ENCODE assay signal across 8 cellular contexts in the genomic region with DNA sequence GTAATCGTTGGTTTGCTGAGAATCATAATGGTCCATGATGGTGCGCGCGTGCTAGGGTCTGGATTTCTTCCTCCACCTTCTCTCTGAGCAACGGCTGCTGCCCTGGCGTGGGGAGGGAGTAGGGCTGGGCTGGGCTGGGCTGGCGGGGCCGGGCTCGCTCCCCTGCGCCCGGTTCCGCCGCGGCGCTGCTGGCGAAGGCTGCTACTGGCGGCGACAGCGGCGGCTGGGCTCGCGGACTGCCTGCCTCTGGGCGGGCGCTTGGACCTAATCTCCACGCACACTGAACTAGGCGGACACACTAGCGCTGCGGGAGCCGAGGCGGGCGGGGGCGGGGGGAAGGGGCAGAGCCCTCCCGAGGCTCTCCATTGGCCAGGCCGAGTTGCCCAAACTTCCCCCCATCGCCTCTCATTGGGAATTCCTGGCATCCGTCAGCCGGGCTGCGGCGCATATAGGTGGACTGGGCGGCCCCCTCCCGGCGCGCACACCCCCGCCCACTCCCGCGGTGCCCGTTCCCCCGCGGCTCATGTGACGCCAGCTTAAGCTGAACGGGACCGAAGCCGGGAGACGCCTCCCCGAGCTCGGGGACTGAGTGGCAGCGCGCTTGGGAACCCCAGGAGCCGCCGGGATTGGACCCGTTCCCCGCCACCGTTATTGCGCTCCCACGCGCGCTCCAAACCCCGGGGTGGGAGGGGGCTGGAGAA. TPM values are rescaled to one million over a fixed set of nuclear protein-coding genes. Genes with fewer than 3 reads are reported as not detected.
DNase-seq lines count a peak whose midpoint lies in the region; ATAC-seq and TF ChIP-seq lines count a peak whose summit lies in the region.

A gene (minus strand): TSS at position 282 of the 701 bp plus-strand sequence. CDS start 246 bp downstream, at position 36.

- H3K36me3 ChIP-seq in CD4-positive, CD25-positive, alpha-beta regulatory T cell (ENCODE audit: control insufficient read depth, insufficient read depth, low read length): no peaks in the 10 kb centered on the region
- H3K36me3 ChIP-seq in skeletal muscle satellite cell (ENCODE audit: insufficient read depth, low read length): peaks cover 24% of the 10 kb centered on the region

- no peaks in the 10 kb centered on the region for H3K9me3 ChIP-seq in CD4-positive, CD25-positive, alpha-beta regulatory T cell (ENCODE audit: control insufficient read depth in 2 of 2, low read length in 2 of 2)
- H3K9me3 ChIP-seq in skeletal muscle satellite cell (replicated peaks; ENCODE audit: low read length): no peaks in the 10 kb centered on the region

- H3K9me3 Mint-ChIP-seq in CD4-positive, CD25-positive, alpha-beta regulatory T cell: peaks cover 0 to 7% (median 0%) of the 10 kb centered on the region in 7 donors
- H3K9me3 Mint-ChIP-seq in HFFc6: no peaks in the 10 kb centered on the region

- peak within 1 kb of the TSS; percentile 99 for H3K9ac ChIP-seq in skeletal muscle satellite cell (ENCODE audit: low read depth, low read length)

- H3K27me3 ChIP-seq in CD4-positive, CD25-positive, alpha-beta regulatory T cell (ENCODE audit: control insufficient read depth, insufficient read depth, low read length): no peaks in the 10 kb centered on the region
- no peaks in the 10 kb centered on the region for H3K27me3 ChIP-seq in skeletal muscle satellite cell (ENCODE audit: control insufficient read depth, insufficient read depth, low read length)

- peak within 1 kb of the TSS; percentile 94 for H3K4me2 ChIP-seq in skeletal muscle satellite cell (ENCODE audit: low read length)

- peaks cover 17% of the 10 kb centered on the region for H3K27me3 Mint-ChIP-seq in CD4-positive, CD25-positive, alpha-beta regulatory T cell
- H3K27me3 Mint-ChIP-seq in HFFc6 (ENCODE audit: insufficient read depth): peaks cover 9% of the 10 kb centered on the region

- 0 out of 2 replicates have a peak, but pooled peaks have one; percentile 10 for TF ChIP-seq CTCF in HFFc6 (IDR thresholded peaks at IDR 0.05)

- peaks cover 21% of the 10 kb centered on the region for H3K36me3 Mint-ChIP-seq in CD4-positive, CD25-positive, alpha-beta regulatory T cell
- H3K36me3 Mint-ChIP-seq in HFFc6 (ENCODE audit: low read depth): peaks cover 41% of the 10 kb centered on the region

- peak within 1 kb of the TSS; percentile 64 for H3K4me3 ChIP-seq in CD4-positive, CD25-positive, alpha-beta regulatory T cell (ENCODE audit: low read depth, low read length)
- H3K4me3 ChIP-seq in skeletal muscle satellite cell (ENCODE audit: low read length): peak within 1 kb of the TSS; percentile 98

- ATAC-seq in CD4-positive, CD25-positive, alpha-beta regulatory T cell (ENCODE audit: low read depth in 2 of 2): peak; percentile 26 to 44
- ATAC-seq in activated CD4-positive, CD25-positive, alpha-beta regulatory T cell treated with anti-CD3 and anti-CD28 coated beads, Interleukin-2, amount 50 U/mL, for 24 hours: peak; percentile 65 to 70
- ATAC-seq in GM18520 (IDR thresholded peaks at IDR 0.05; ENCODE audit: unreplicated experiment): no peak

- H3K4me3 Mint-ChIP-seq in CD4-positive, CD25-positive, alpha-beta regulatory T cell: peak within 1 kb of the TSS; percentile 91 to 96 (median 94)
- peak within 1 kb of the TSS; percentile 94 for H3K4me3 Mint-ChIP-seq in HFFc6

- H3K4me1 Mint-ChIP-seq in CD4-positive, CD25-positive, alpha-beta regulatory T cell: peaks cover 0 to 56% (median 26%) of the 10 kb centered on the region in 4 donors
- peaks cover 71% of the 10 kb centered on the region for H3K4me1 Mint-ChIP-seq in HFFc6 (ENCODE audit: low read depth)

- peak; percentile 45 to 87 (median 54) for DNase-seq in CD4-positive, CD25-positive, alpha-beta regulatory T cell
- DNase-seq in HFFc6 (peak; percentile 97), NCI-H226 (peak; percentile 98), iPS-NIHi11 (ENCODE audit: low spot score) (peak; percentile 94)
- DNase-seq in central memory CD4-positive, alpha-beta T cell: peak; percentile 55

- H3K27ac Mint-ChIP-seq in CD4-positive, CD25-positive, alpha-beta regulatory T cell: peak within 1 kb of the TSS; percentile 92 to 97 (median 93)
- peak within 1 kb of the TSS; percentile 95 for H3K27ac Mint-ChIP-seq in HFFc6

- peaks cover 24% of the 10 kb centered on the region for H3K4me1 ChIP-seq in CD4-positive, CD25-positive, alpha-beta regulatory T cell (ENCODE audit: control insufficient read depth, insufficient read depth, low read length, poor library complexity, severe bottlenecking)
- peaks cover 56% of the 10 kb centered on the region for H3K4me1 ChIP-seq in skeletal muscle satellite cell (ENCODE audit: control insufficient read depth, insufficient read depth, low read length)

- peak within 1 kb of the TSS; percentile 76 for H3K27ac ChIP-seq in CD4-positive, CD25-positive, alpha-beta regulatory T cell (ENCODE audit: insufficient read depth, low read length, poor library complexity, severe bottlenecking)

RNA-seq across cellular contexts. Expression of the gene that starts here (rescaled TPM):
- 47.5 TPM for total RNA-seq in CD4-positive, CD25-positive, alpha-beta regulatory T cell
- polyA plus RNA-seq in CD4-positive, CD25-positive, alpha-beta regulatory T cell: 10 to 100 TPM; 28.3 to 78.8 (median 51.8) TPM
- total RNA-seq in HFFc6 (2021; fragmentation: NEBNext Ultra II Directional; extraction: Animal tissue kit (Norgen Biotek cat#: 25700)): 100 to 1,000 TPM; 749 to 847 (median 825) TPM
- 110 and 141 TPM in 2 replicates for total RNA-seq in skeletal muscle satellite cell (2012; rRNA removed)

Comparison
In these comparisons a context has a peak if more than half of its experiments do, and no peak if none do; other contexts are left out.
1. RNA of the gene that starts here (total RNA-seq): 749 to 847 TPM in HFFc6; 47.5 TPM in CD4-positive, CD25-positive, alpha-beta regulatory T cell (single experiment); every median in the first group is over 10 times any median in the second.
2. Peak in every context shown above with its lines, with median percentiles within 50 percentile points of each other: DNase-seq.